In genomic region chr20:10610266-10610665, GRCh38 we compare ENCODE assay signal across 21 cellular contexts.
DNase-seq lines count a peak whose midpoint lies in the region; ATAC-seq and TF ChIP-seq lines count a peak whose summit lies in the region.
"Had no signal": no experiment of that assay in that cellular context is flagged by ENCODE, and none has a peak within 500 bp of the region (broad histone marks: within the 10 kb centered on the region; RNA-seq: fewer than 3 reads in every experiment).

No MANE protein-coding gene starts in this region.

- no peak overlapping the region for H3K4me3 Mint-ChIP-seq in naive thymus-derived CD8-positive, alpha-beta T cell
- H3K4me3 Mint-ChIP-seq: activated CD4-positive, alpha-beta memory T cell treated with anti-CD3 and anti-CD28 coated beads, Interleukin-2, amount 10 ng/mL, durations not matched to agents 7 days and 5 days; activated naive CD4-positive, alpha-beta T cell treated with anti-CD3 and anti-CD28 coated beads, Interleukin-2, amount 50 U/mL, for 24 hours; H9; memory B cell; nephron had no signal

- peaks cover 0 to 1% (median 0%) of the 10 kb centered on the region in 9 donors for H3K9me3 Mint-ChIP-seq in naive thymus-derived CD8-positive, alpha-beta T cell
- H3K9me3 Mint-ChIP-seq: activated CD4-positive, alpha-beta memory T cell treated with anti-CD3 and anti-CD28 coated beads, Interleukin-2, amount 10 ng/mL, durations not matched to agents 7 days and 5 days; activated naive CD4-positive, alpha-beta T cell treated with anti-CD3 and anti-CD28 coated beads, Interleukin-2, amount 50 U/mL, for 24 hours; H9; memory B cell; nephron had no signal

- no peaks in the 10 kb centered on the region for H3K27me3 ChIP-seq in sigmoid colon
- H3K27me3 ChIP-seq in tibial nerve = no peaks in the 10 kb centered on the region
- H3K27me3 ChIP-seq: BLaER1, body of pancreas had no signal

- no peak overlapping the region for H3K4me3 ChIP-seq in cardiac fibroblast (replicated peaks in 1 of 2; ENCODE audit: low read depth in 2 of 2, low read length in 2 of 2)
- no peak overlapping the region for H3K4me3 ChIP-seq in sigmoid colon
- no peak overlapping the region for H3K4me3 ChIP-seq in tibial nerve
- H3K4me3 ChIP-seq: BLaER1, body of pancreas had no signal

- H3K4me1 Mint-ChIP-seq in naive thymus-derived CD8-positive, alpha-beta T cell = no peaks in the 10 kb centered on the region
- H3K4me1 Mint-ChIP-seq: activated CD4-positive, alpha-beta memory T cell treated with anti-CD3 and anti-CD28 coated beads, Interleukin-2, amount 10 ng/mL, durations not matched to agents 7 days and 5 days; activated naive CD4-positive, alpha-beta T cell treated with anti-CD3 and anti-CD28 coated beads, Interleukin-2, amount 50 U/mL, for 24 hours; memory B cell had no signal

- 77 to 81% methylated on average over 5 of the region's 5 CpGs for WGBS in sigmoid colon, 2 donors
- WGBS in tibial nerve, 2 donors = 67 to 70% methylated on average over 5 of the region's 5 CpGs

- H3K27ac ChIP-seq in sigmoid colon = peak overlapping the region in 3 of 4 donors; percentile 3 to 70 (median 61)
- H3K27ac ChIP-seq in tibial nerve = peak overlapping the region in 2 of 4 donors; percentile 67 to 75
- H3K27ac ChIP-seq: BLaER1, WERI-Rb-1 had no signal

- POLR2A ChIA-PET in naive thymus-derived CD8-positive, alpha-beta T cell (lab: Charles Lee) = no interaction called here

- ATAC-seq in left cardiac atrium (peak; percentile 50 to 76), HG03378 (IDR thresholded peaks at IDR 0.05; ENCODE audit: unreplicated experiment) (no peak)
- no peak for ATAC-seq in naive thymus-derived CD8-positive, alpha-beta T cell
- ATAC-seq: body of pancreas; stimulated activated naive CD8-positive, alpha-beta T cell treated with anti-CD3 and anti-CD28 coated beads, Interleukin-15, Interleukin-2, amounts not matched to agents 100 U/mL and 50 U/mL, for 24 hours had no signal

- H3K27ac Mint-ChIP-seq in naive thymus-derived CD8-positive, alpha-beta T cell = no peak overlapping the region
- H3K27ac Mint-ChIP-seq: activated CD4-positive, alpha-beta memory T cell treated with anti-CD3 and anti-CD28 coated beads, Interleukin-2, amount 10 ng/mL, durations not matched to agents 7 days and 5 days; activated naive CD4-positive, alpha-beta T cell treated with anti-CD3 and anti-CD28 coated beads, Interleukin-2, amount 50 U/mL, for 24 hours; H9; memory B cell had no signal

- no peaks in the 10 kb centered on the region for H3K27me3 Mint-ChIP-seq in naive thymus-derived CD8-positive, alpha-beta T cell
- H3K27me3 Mint-ChIP-seq: activated CD4-positive, alpha-beta memory T cell treated with anti-CD3 and anti-CD28 coated beads, Interleukin-2, amount 10 ng/mL, durations not matched to agents 7 days and 5 days; activated naive CD4-positive, alpha-beta T cell treated with anti-CD3 and anti-CD28 coated beads, Interleukin-2, amount 50 U/mL, for 24 hours; memory B cell had no signal

- TF ChIP-seq CTCF in cardiac fibroblast (IDR thresholded peaks at IDR 0.05; ENCODE audit: low read depth, low read length) = no peak
- TF ChIP-seq CTCF in sigmoid colon (IDR thresholded peaks at IDR 0.05) = no peak
- no peak for TF ChIP-seq CTCF in tibial nerve (IDR thresholded peaks at IDR 0.05)

- TF ChIP-seq EP300 in sigmoid colon (IDR thresholded peaks at IDR 0.05) = no peak
- no peak for TF ChIP-seq EP300 in tibial nerve (IDR thresholded peaks at IDR 0.05)

- H3K9me3 ChIP-seq in sigmoid colon = no peaks in the 10 kb centered on the region
- no peaks in the 10 kb centered on the region for H3K9me3 ChIP-seq in tibial nerve
- H3K9me3 ChIP-seq: BLaER1, body of pancreas had no signal

- H3K36me3 Mint-ChIP-seq in naive thymus-derived CD8-positive, alpha-beta T cell = peaks cover 8 to 56% (median 37%) of the 10 kb centered on the region in 3 donors

- H3K4me1 ChIP-seq in sigmoid colon = peaks cover 0 to 7% (median 0%) of the 10 kb centered on the region in 4 donors
- H3K4me1 ChIP-seq in tibial nerve = peaks cover 0 to 26% (median 5%) of the 10 kb centered on the region in 4 donors
- H3K4me1 ChIP-seq: body of pancreas had no signal

- intact Hi-C loops in left cardiac atrium (cut with DNase I) (no loop called here), sigmoid colon (cut with DNase I) (loop anchor here (5.0 kb wide), 1 partner anchor 62 kb away; the partner anchor contains the start of gene JAG1)

- no peak for TF ChIP-seq POLR2A in sigmoid colon (IDR thresholded peaks at IDR 0.05)
- no peak for TF ChIP-seq POLR2A in tibial nerve (IDR thresholded peaks at IDR 0.05)

- DNase-seq in cardiac fibroblast (ENCODE audit: low read depth in 2 of 2) (peak; percentile 48 to 69), left cardiac atrium (no peak), sigmoid colon (no peak), tibial nerve (ENCODE audit: low spot score in 2 of 2) (no peak), T-helper 9 cell (no peak)
- DNase-seq in naive thymus-derived CD8-positive, alpha-beta T cell = no peak
- DNase-seq: activated CD4-positive, alpha-beta memory T cell treated with anti-CD3 and anti-CD28 coated beads, Interleukin-2, amount 10 ng/mL, durations not matched to agents 7 days and 5 days; activated T-cell treated with anti-CD3 and anti-CD28 coated beads, Interleukin-2, amount 50 U/mL, for 48 hours; body of pancreas; H9; KBM-7; NCI-H2081; NCI-H524; SHP77; stimulated activated naive CD8-positive, alpha-beta T cell treated with anti-CD3 and anti-CD28 coated beads, Interleukin-15, Interleukin-2, amounts not matched to agents 100 U/mL and 50 U/mL, for 24 hours; WERI-Rb-1 had no signal

- H3K36me3 ChIP-seq in sigmoid colon (no peaks in the 10 kb centered on the region), tibial nerve (peaks cover 0 to 7% (median 0%) of the 10 kb centered on the region in 3 donors)
- H3K36me3 ChIP-seq: WERI-Rb-1 had no signal

Comparison
In these comparisons a context has a peak if more than half of its experiments do, and no peak if none do; other contexts are left out.
1. DNase-seq: peak in cardiac fibroblast (2 of 2); none in left cardiac atrium (single experiment), sigmoid colon (single experiment), tibial nerve (0 of 2), T-helper 9 cell (single experiment) and naive thymus-derived CD8-positive, alpha-beta T cell (0 of 10).
2. ATAC-seq: peak in left cardiac atrium (2 of 2); none in HG03378 (single experiment) and naive thymus-derived CD8-positive, alpha-beta T cell (0 of 2).